Comparison of ENCODE assay signal across 25 cellular contexts in genomic region chr2:54050445-54050844, GRCh38.
A peak's percentile ranks its signal among the peaks of the same experiment; 100 is the strongest.
DNase-seq lines count a peak whose midpoint lies in the region; ATAC-seq, FAIRE-seq and TF ChIP-seq lines count a peak whose summit lies in the region.
"Had no signal": no experiment of that assay in that cellular context is flagged by ENCODE, and none has a peak within 500 bp of the region (broad histone marks: within the 10 kb centered on the region; RNA-seq: fewer than 3 reads in every experiment).

No MANE protein-coding gene starts in this region.

- H3K27ac ChIP-seq in HepG2 (ENCODE audit: extremely low read length, insufficient read depth, low read length), result no peak overlapping the region
- no peak overlapping the region for H3K27ac ChIP-seq in right lobe of liver
- no peak overlapping the region for H3K27ac ChIP-seq in Karpas-422 (ENCODE audit: low read length)
- no peak overlapping the region for H3K27ac ChIP-seq in K562 (ENCODE audit: extremely low read depth, low read depth, low read length)
- H3K27ac ChIP-seq: 22Rv1, BLaER1 had no signal

- intact Hi-C loops in HepG2 (cut with micrococcal nuclease; ENCODE audit: unreplicated experiment), result no loop called here
- intact Hi-C loops in right lobe of liver (cut with DNase I), result no loop called here
- intact Hi-C loops in K562 (cut with micrococcal nuclease), result no loop called here

- TF ChIP-seq RAD21 in HepG2 (CRISPR knock-in tag; IDR thresholded peaks at IDR 0.05), result no peak
- TF ChIP-seq RAD21 in K562 (CRISPR knock-in tag; conservative IDR thresholded peaks at IDR 0.05 in 1 of 2, IDR thresholded peaks at IDR 0.05 in 1 of 2), result no peak

- POLR2A ChIA-PET in HepG2 (lab: Yijun Ruan, JAX), result no interaction called here
- POLR2A ChIA-PET in K562 (lab: Yijun Ruan, JAX), result no interaction called here

- ATAC-seq in HepG2 (no peak), right lobe of liver (no peak), K562 (no peak), HG03432 (IDR thresholded peaks at IDR 0.05; ENCODE audit: unreplicated experiment) (no peak)
- ATAC-seq: GM12878 had no signal

- WGBS in HepG2 (ENCODE audit: low lambda C conversion rate), result 98% methylated on average over 2 of the region's 2 CpGs
- 96% methylated on average over 2 of the region's 2 CpGs for WGBS in right lobe of liver (ENCODE audit: insufficient coverage, low coverage, low lambda C conversion rate, missing lambda C conversion rate)
- WGBS in K562 (ENCODE audit: insufficient coverage, low coverage, missing lambda C conversion rate), result 67% methylated on average over 2 of the region's 2 CpGs

- H4K20me1 ChIP-seq in HepG2 (ENCODE audit: insufficient read depth, low read length) (no peaks in the 10 kb centered on the region), Karpas-422 (ENCODE audit: insufficient read depth, low read depth, low read length) (no peaks in the 10 kb centered on the region), K562 (replicated peaks; ENCODE audit: control insufficient read depth, insufficient read depth, low read length) (no peaks in the 10 kb centered on the region)
- H4K20me1 ChIP-seq: BLaER1 had no signal

- no peak for DNase-seq in HepG2 (ENCODE audit: low spot score)
- no peak for DNase-seq in right lobe of liver
- DNase-seq in Karpas-422, result peak; percentile 22
- DNase-seq in K562 (ENCODE audit: extremely low read depth in 1 of 4, low spot score in 3 of 4), result no peak
- no peak for DNase-seq in stimulated activated CD4-positive, alpha-beta T cell treated with anti-CD3 and anti-CD28 coated beads, Interleukin-12 subunit alpha, Interleukin-12 subunit beta, amount 100 ng/mL, for 4 hours
- DNase-seq: ACHN; BE2C; C1 segment of cervical spinal cord; CD4-positive, alpha-beta memory T cell; CD4-positive, CD25-positive, alpha-beta regulatory T cell; CD8-positive, alpha-beta memory T cell; COR-L47; DMS 273 treated with DMSO at 0.1 percent for 48 hours; DMS153; DMS53; DMS79; DND-41; EL; GDM1 had no signal

- H3K9me1 ChIP-seq in K562 (ENCODE audit: control insufficient read depth, insufficient read depth, low read length), result no peaks in the 10 kb centered on the region

- TF ChIP-seq CTCF in HepG2 (CRISPR knock-in tag; IDR thresholded peaks at IDR 0.05), result no peak
- TF ChIP-seq CTCF in right lobe of liver (IDR thresholded peaks at IDR 0.05), result no peak
- no peak for TF ChIP-seq CTCF in K562 (IDR thresholded peaks at IDR 0.05 in 2 of 3, conservative IDR thresholded peaks at IDR 0.05 in 1 of 3; ENCODE audit: insufficient read depth in 2 of 3, low read depth in 1 of 3, low read length in 3 of 3)

- H3K4me1 ChIP-seq in HepG2 (ENCODE audit: insufficient read depth, low read length) (peaks cover 26% of the 10 kb centered on the region), right lobe of liver (no peaks in the 10 kb centered on the region), Karpas-422 (ENCODE audit: low read length) (peaks cover 43% of the 10 kb centered on the region), K562 (replicated peaks in 1 of 2; ENCODE audit: control insufficient read depth in 2 of 2, insufficient read depth in 2 of 2, low read length in 2 of 2) (peaks cover 0 to 3% of the 10 kb centered on the region in 2 experiments; a peak in 2 of 5 replicates)
- H3K4me1 ChIP-seq: BE2C had no signal

- H3K9me3 ChIP-seq in HepG2 (ENCODE audit: low read length) (peaks cover 5% of the 10 kb centered on the region), right lobe of liver (no peaks in the 10 kb centered on the region), Karpas-422 (ENCODE audit: low read length) (no peaks in the 10 kb centered on the region; the same call in 1 of the 2 replicates), K562 (replicated peaks; ENCODE audit: control insufficient read depth, insufficient read depth, low read depth, low read length) (no peaks in the 10 kb centered on the region)
- H3K9me3 ChIP-seq: BE2C had no signal

- H3K4me3 ChIP-seq in HepG2 (replicated peaks in 1 of 3; ENCODE audit: insufficient read depth in 1 of 3, low read depth in 2 of 3, low read length in 3 of 3) (no peak overlapping the region), right lobe of liver (no peak overlapping the region), Karpas-422 (ENCODE audit: low read length) (no peak overlapping the region), K562 (no peak overlapping the region)
- H3K4me3 ChIP-seq: BLaER1, GM12878 had no signal

- no peaks in the 10 kb centered on the region for H3K79me2 ChIP-seq in HepG2 (ENCODE audit: insufficient read depth, low read length)
- H3K79me2 ChIP-seq in Karpas-422 (ENCODE audit: low read length), result no peaks in the 10 kb centered on the region
- no peaks in the 10 kb centered on the region for H3K79me2 ChIP-seq in K562 (ENCODE audit: control insufficient read depth, insufficient read depth, low read length)

- no peak overlapping the region for H3K9ac ChIP-seq in HepG2 (ENCODE audit: insufficient read depth, low read depth, low read length)
- H3K9ac ChIP-seq in Karpas-422 (ENCODE audit: low read length), result no peak overlapping the region
- H3K9ac ChIP-seq in K562 (ENCODE audit: insufficient read depth in 1 of 2, low read depth in 2 of 2, low read length in 2 of 2), result no peak overlapping the region
- H3K9ac ChIP-seq: BLaER1 had no signal

- TF ChIP-seq EP300 in HepG2 (IDR thresholded peaks at IDR 0.05; ENCODE audit: low read depth in 2 of 2, low read length in 2 of 2), result no peak
- no peak for TF ChIP-seq EP300 in HepG2 (CRISPR knock-in tag; IDR thresholded peaks at IDR 0.05; ENCODE audit: borderline replicate concordance)
- no peak for TF ChIP-seq EP300 in K562 (IDR thresholded peaks at IDR 0.05; ENCODE audit: low read length)

- H2AFZ ChIP-seq in HepG2 (ENCODE audit: low read length) (no peak overlapping the region), Karpas-422 (ENCODE audit: low read length) (no peak overlapping the region), K562 (ENCODE audit: low read depth, low read length) (no peak overlapping the region)

- H3K36me3 ChIP-seq in HepG2 (replicated peaks in 1 of 2; ENCODE audit: control insufficient read depth in 1 of 2, insufficient read depth in 2 of 2, low read length in 2 of 2), result no peaks in the 10 kb centered on the region
- H3K36me3 ChIP-seq in right lobe of liver, result no peaks in the 10 kb centered on the region
- H3K36me3 ChIP-seq in Karpas-422 (ENCODE audit: insufficient read depth, low read length), result no peaks in the 10 kb centered on the region
- no peaks in the 10 kb centered on the region for H3K36me3 ChIP-seq in K562 (ENCODE audit: control insufficient read depth, insufficient read depth, low read length)
- H3K36me3 ChIP-seq: BE2C had no signal

- H3K9me2 ChIP-seq in Karpas-422 (replicated peaks; ENCODE audit: insufficient read depth, low read length), result no peaks in the 10 kb centered on the region

- no TSS peak for BruUV-seq in HepG2 (replicated peaks; lab: Mats Ljungman, UMichigan)
- BruUV-seq in K562 (replicated peaks; lab: Mats Ljungman, UMichigan), result no TSS peak

- TF ChIP-seq POLR2A in HepG2 (IDR thresholded peaks at IDR 0.05; ENCODE audit: insufficient read depth in 1 of 2, low read depth in 2 of 2, low read length in 2 of 2), result no peak
- no peak for TF ChIP-seq POLR2A in right lobe of liver (IDR thresholded peaks at IDR 0.05)
- no peak for TF ChIP-seq POLR2A in K562 (conservative IDR thresholded peaks at IDR 0.05)

- no peak for FAIRE-seq in HepG2 (lab: Jason Lieb, UNC)
- no peak for FAIRE-seq in K562 (lab: Jason Lieb, UNC)
- FAIRE-seq: GM12878, GM12892, GM18507 had no signal

- CTCF ChIA-PET in HepG2 (lab: Yijun Ruan, JAX; ENCODE audit: low intra/inter-chr PET ratio, low total read pairs) (no interaction called here), K562 (lab: Yijun Ruan, JAX; ENCODE audit: low intra/inter-chr PET ratio) (no interaction called here)

- no peak overlapping the region for H3K4me2 ChIP-seq in HepG2 (ENCODE audit: low read depth, low read length)
- no peak overlapping the region for H3K4me2 ChIP-seq in Karpas-422 (ENCODE audit: low read depth, low read length, poor library complexity, severe bottlenecking)
- H3K4me2 ChIP-seq in K562 (ENCODE audit: insufficient read depth, low read length), result no peak overlapping the region
- H3K4me2 ChIP-seq: BLaER1 had no signal

- in situ Hi-C loops in HepG2 (cut with HindIII; ENCODE audit: extremely low pct_ligation_motif_present, low pct_unique_long_range_greater_than_20kb) (no loop called here), K562 (cut with MboI) (no loop called here)

- no peaks in the 10 kb centered on the region for H3K27me3 ChIP-seq in HepG2 (ENCODE audit: control insufficient read depth in 1 of 2, insufficient read depth in 2 of 2, low read length in 2 of 2)
- H3K27me3 ChIP-seq in right lobe of liver, result no peaks in the 10 kb centered on the region
- no peaks in the 10 kb centered on the region for H3K27me3 ChIP-seq in Karpas-422 (ENCODE audit: low read length)
- H3K27me3 ChIP-seq in K562 (ENCODE audit: control insufficient read depth in 2 of 2, insufficient read depth in 2 of 2, low read length in 2 of 2), result no peaks in the 10 kb centered on the region
- H3K27me3 ChIP-seq: BE2C, BLaER1 had no signal

TF ChIP-seq in HepG2, 621 proteins besides CTCF, POLR2A, EP300 and RAD21:
- TF ChIP-seq PITX1 (CRISPR knock-in tag; IDR thresholded peaks at IDR 0.05), result no peak
- peak; percentile 69 for TF ChIP-seq NFE2L2 (IDR thresholded peaks at IDR 0.05; ENCODE audit: low read length)
TF ChIP-seq in HepG2: peak in this region for 1.

TF ChIP-seq in K562, 482 proteins besides CTCF, POLR2A, EP300 and RAD21 (continues in another document):
- TF ChIP-seq MAFG (tag; conservative IDR thresholded peaks at IDR 0.05) (peak; percentile 42; the same call in 1 of the 2 replicates), C11orf30 (IDR thresholded peaks at IDR 0.05; ENCODE audit: low read depth) (peak; percentile 16; the same call in 1 of the 2 replicates), ZBTB2 (IDR thresholded peaks at IDR 0.05) (no peak), NFE2L1 (tag; IDR thresholded peaks at IDR 0.05; ENCODE audit: borderline replicate concordance, low read depth) (0 out of 2 replicates have a peak, but pooled peaks have one; percentile 23), ZNF316 (IDR thresholded peaks at IDR 0.05) (peak; percentile 64), ZNF408 (CRISPR knock-in tag; IDR thresholded peaks at IDR 0.05; ENCODE audit: low read depth) (no peak)

Comparison
In these comparisons a context has a peak if more than half of its experiments do, and no peak if none do; other contexts are left out.
1. Of the 241 proteins assayed by ChIP-seq in both HepG2 and K562: peak only in HepG2: none; only in K562: MAFG and NFE2L1; in both: none; in neither: 239.